Comparison of ENCODE assay signal across 30 cellular contexts in genomic region chr17:32187276-32187675, GRCh38.
"Had no signal": no experiment of that assay in that cellular context is flagged by ENCODE, and none has a peak within 500 bp of the region (broad histone marks: within the 10 kb centered on the region; RNA-seq: fewer than 3 reads in every experiment).

No MANE protein-coding gene starts in this region.

- H3K27me3 ChIP-seq: ascending aorta, cardiac muscle cell, MG63 had no signal

- H3K4me3 ChIP-seq: ascending aorta, cardiac muscle cell, MG63, PC-9 had no signal

- H3K9me3 ChIP-seq: ascending aorta, MG63 had no signal

- H3K4me1 ChIP-seq: ascending aorta had no signal

- DNase-seq: activated CD4-positive, alpha-beta T cell treated with anti-CD3 and anti-CD28 coated beads for 1 hour; activated CD4-positive, alpha-beta T cell treated with anti-CD3 and anti-CD28 coated beads, Interleukin-2, amount 50 U/mL, for 4 hours; activated CD4-positive, CD25-positive, alpha-beta regulatory T cell; activated CD8-positive, alpha-beta T cell treated with anti-CD3 and anti-CD28 coated beads, Interleukin-2, amount 10 ng/mL, durations not matched to agents 7 days and 5 days; activated gamma-delta T cell; activated naive CD4-positive, alpha-beta T cell treated with Interleukin-2 at 50 U/mL for 16 hours; activated naive CD8-positive, alpha-beta T cell treated with anti-CD3 and anti-CD28 coated beads, Interleukin-2, amount 10 ng/mL, durations not matched to agents 7 days and 5 days; activated T-cell treated with anti-CD3 and anti-CD28 coated beads, Interleukin-2, amount 50 U/mL, for 24 hours; amygdala; MG63; NCI-H1048; NCI-H1105 treated with DMSO at 0.1 percent for 48 hours; NCI-H1436; NCI-H1694; NCI-H1930; NCI-H2081 treated with DMSO at 0.1 percent for 48 hours; NCI-H345; NCI-H748 treated with DMSO at 0.1 percent for 48 hours; NK-92 treated with Interleukin-12 subunit alpha and Interleukin-12 subunit beta, amount 100 ng/mL, for 24 hours; PC-9; SIG-M5; SW 1271; T-helper 1 cell; T-helper 2 cell; T-helper 9 cell; WERI-Rb-1 had no signal

- H3K4me2 ChIP-seq: PC-9 had no signal

- H2AFZ ChIP-seq: PC-9 had no signal

- H3K27ac ChIP-seq: ascending aorta, cardiac muscle cell, PC-9, RWPE1 had no signal

- ATAC-seq: activated CD8-positive, alpha-beta T cell treated with anti-CD3 and anti-CD28 coated beads, Interleukin-2, amount 10 ng/mL, durations not matched to agents 7 days and 5 days; Right ventricle myocardium inferior had no signal
